ENCODE assay signal across 18 cellular contexts in the genomic region with DNA sequence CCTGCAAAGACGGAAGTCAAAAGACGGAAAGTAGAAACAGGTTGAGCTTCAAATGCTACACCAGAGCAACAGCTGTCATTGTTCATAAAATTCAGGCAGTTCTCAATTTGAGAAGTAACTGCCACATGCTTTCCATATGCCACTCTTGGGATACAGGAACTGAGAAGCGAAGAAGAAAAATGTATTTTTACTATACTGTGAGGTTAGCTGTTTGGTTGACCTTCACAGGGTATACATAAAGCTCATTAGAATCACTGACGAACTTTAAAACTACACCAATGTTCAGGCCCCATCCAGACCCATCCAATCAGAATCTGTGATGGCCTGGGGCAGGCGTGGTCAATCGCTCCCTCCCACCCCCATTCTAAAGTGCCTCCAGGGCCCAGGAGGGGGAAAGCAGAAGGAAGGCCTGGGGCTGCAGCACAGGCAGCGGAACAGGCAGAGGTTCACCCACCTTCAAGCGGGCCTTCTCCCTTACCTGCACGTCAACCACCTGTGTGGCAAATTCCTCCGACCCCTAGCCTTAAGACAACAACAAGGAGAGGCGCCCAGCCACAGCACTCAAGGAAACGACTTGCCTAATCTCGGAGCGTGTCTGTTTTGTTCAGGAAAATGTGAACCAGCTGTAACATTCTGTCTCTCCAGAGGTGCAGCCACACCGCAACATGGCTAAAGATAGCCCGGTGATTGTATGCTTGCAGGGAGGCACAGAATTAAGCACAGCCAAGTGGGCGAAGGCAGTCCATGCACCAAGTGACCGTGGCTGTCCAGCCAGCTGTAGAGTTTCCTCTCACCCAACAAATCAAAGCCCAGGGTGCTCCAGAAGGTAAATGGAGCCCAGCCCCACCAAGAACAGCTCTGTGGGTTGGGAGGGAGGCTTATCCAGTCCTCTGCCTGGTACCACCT.
A peak's percentile ranks its signal among the peaks of the same experiment; 100 is the strongest.
DNase-seq lines count a peak whose midpoint lies in the region; ATAC-seq lines count a peak whose summit lies in the region.
"Had no signal": no experiment of that assay in that cellular context is flagged by ENCODE, and none has a peak within 500 bp of the region (broad histone marks: within the 10 kb centered on the region; RNA-seq: fewer than 3 reads in every experiment).

No MANE protein-coding gene starts in this region.

- no peaks in the 10 kb centered on the region for H3K9me3 Mint-ChIP-seq in IgD-negative memory B cell
- H3K9me3 Mint-ChIP-seq: activated naive CD4-positive, alpha-beta T cell treated with anti-CD3 and anti-CD28 coated beads, Interleukin-2, amount 50 U/mL, for 24 hours; CD8-positive, alpha-beta memory T cell had no signal

- H3K36me3 ChIP-seq in skeletal muscle tissue (ENCODE audit: control insufficient read depth in 3 of 3, insufficient read depth in 3 of 3, low read length in 3 of 3) = no peaks in the 10 kb centered on the region
- H3K36me3 ChIP-seq: colonic mucosa, neural progenitor cell had no signal

- H3K9me3 ChIP-seq in right cardiac atrium (ENCODE audit: control insufficient read depth, low read length) (no peaks in the 10 kb centered on the region), skeletal muscle tissue (ENCODE audit: control insufficient read depth in 3 of 3, low read length in 3 of 3) (no peaks in the 10 kb centered on the region)
- H3K9me3 ChIP-seq: colonic mucosa had no signal

- H3K36me3 Mint-ChIP-seq in IgD-negative memory B cell = peaks cover 2% of the 10 kb centered on the region

- DNase-seq in right cardiac atrium = no peak
- no peak for DNase-seq in HT-29 (ENCODE audit: low spot score)
- DNase-seq: activated CD4-positive, alpha-beta T cell treated with anti-CD3 and anti-CD28 coated beads for 1 hour; CD8-positive, alpha-beta memory T cell; colonic mucosa; GM23248; kidney glomerular epithelial cell; stimulated activated CD4-positive, alpha-beta T cell treated with anti-CD3 and anti-CD28 coated beads, Interleukin-12 subunit alpha, Interleukin-12 subunit beta, amount 100 ng/mL, for 4 hours; T-helper 9 cell had no signal

- H3K4me3 Mint-ChIP-seq in IgD-negative memory B cell = peak overlapping the region in 1 of 4 donors; percentile 61
- H3K4me3 Mint-ChIP-seq: activated naive CD4-positive, alpha-beta T cell treated with anti-CD3 and anti-CD28 coated beads, Interleukin-2, amount 50 U/mL, for 24 hours; CD8-positive, alpha-beta memory T cell; neural progenitor cell had no signal

- no peaks in the 10 kb centered on the region for H3K27me3 Mint-ChIP-seq in IgD-negative memory B cell
- H3K27me3 Mint-ChIP-seq: activated naive CD4-positive, alpha-beta T cell treated with anti-CD3 and anti-CD28 coated beads, Interleukin-2, amount 50 U/mL, for 24 hours; CD8-positive, alpha-beta memory T cell had no signal

- H3K9ac ChIP-seq in skeletal muscle tissue (ENCODE audit: low read depth in 1 of 3, low read length in 3 of 3) = peak overlapping the region in 1 of 3 donors; percentile 35
- H3K9ac ChIP-seq: GM23248, neural progenitor cell had no signal

- peak overlapping the region; percentile 51 for H3K27ac ChIP-seq in angular gyrus (ENCODE audit: low read depth, low read length)
- peak overlapping the region; percentile 94 for H3K27ac ChIP-seq in right cardiac atrium (ENCODE audit: low read length)
- peak overlapping the region; percentile 64 for H3K27ac ChIP-seq in skeletal muscle tissue (ENCODE audit: low read depth, low read length)
- H3K27ac ChIP-seq: colonic mucosa, GM23248, neural progenitor cell had no signal

- 78% methylated on average over 18 of the region's 18 CpGs for WGBS in right cardiac atrium

- ATAC-seq in right cardiac atrium (peak; percentile 36 to 54), HG03159 (IDR thresholded peaks at IDR 0.05; ENCODE audit: unreplicated experiment) (no peak), GM21515 (IDR thresholded peaks at IDR 0.05; ENCODE audit: unreplicated experiment) (no peak), GM19023 (IDR thresholded peaks at IDR 0.05; ENCODE audit: unreplicated experiment) (no peak)
- ATAC-seq: Panc1 had no signal

- H3K4me3 ChIP-seq in right cardiac atrium (ENCODE audit: low read length) (no peak overlapping the region), skeletal muscle tissue (ENCODE audit: low read length in 3 of 3) (peak overlapping the region in 1 of 3 donors; percentile 19)
- H3K4me3 ChIP-seq: colonic mucosa, GM23248, neural progenitor cell had no signal

- H3K27me3 ChIP-seq in right cardiac atrium (ENCODE audit: control insufficient read depth, insufficient read depth) (no peaks in the 10 kb centered on the region), skeletal muscle tissue (ENCODE audit: control insufficient read depth in 3 of 3, insufficient read depth in 3 of 3, low read length in 3 of 3) (no peaks in the 10 kb centered on the region)
- H3K27me3 ChIP-seq: colonic mucosa, neural progenitor cell had no signal

- peaks cover 38% of the 10 kb centered on the region for H3K4me1 ChIP-seq in right cardiac atrium (ENCODE audit: control insufficient read depth, insufficient read depth, low read length)
- peaks cover 55 to 77% (median 76%) of the 10 kb centered on the region in 3 donors for H3K4me1 ChIP-seq in skeletal muscle tissue (ENCODE audit: control insufficient read depth in 3 of 3, insufficient read depth in 3 of 3, low read length in 3 of 3)

- H3K4me1 Mint-ChIP-seq in IgD-negative memory B cell = peaks cover 58 to 85% (median 59%) of the 10 kb centered on the region in 3 donors

- peak overlapping the region; percentile 27 to 76 (median 71) for H3K27ac Mint-ChIP-seq in IgD-negative memory B cell
- H3K27ac Mint-ChIP-seq: activated naive CD4-positive, alpha-beta T cell treated with anti-CD3 and anti-CD28 coated beads, Interleukin-2, amount 50 U/mL, for 24 hours had no signal

- intact Hi-C loops in right cardiac atrium (cut with DNase I) = no loop called here

Comparison
In these comparisons a context has a peak if more than half of its experiments do, and no peak if none do; other contexts are left out.
1. ATAC-seq: peak in right cardiac atrium (2 of 2); none in HG03159 (single experiment), GM21515 (single experiment) and GM19023 (single experiment).
2. Peak in every context shown above with its lines, with median percentiles within 50 percentile points of each other: H3K27ac ChIP-seq.